Comparison of ENCODE assay signal across 1 cellular context in the genomic region with DNA sequence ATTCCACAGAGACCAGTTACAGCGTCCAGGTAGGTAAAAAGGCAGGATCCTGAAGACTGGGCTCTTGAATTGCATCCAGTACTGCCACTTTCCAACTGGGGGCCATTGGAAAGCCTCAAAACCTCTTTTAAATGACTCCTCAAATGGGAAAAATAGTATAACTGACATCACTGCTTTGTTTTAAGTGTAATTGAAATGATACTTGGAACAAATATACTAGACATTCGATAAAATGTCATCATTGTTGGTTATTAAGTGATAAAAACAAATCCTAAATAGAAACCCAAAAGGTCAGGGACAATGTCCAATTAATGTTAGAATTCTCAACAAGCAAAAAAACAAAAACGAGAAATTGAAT.
TF ChIP-seq lines count a peak whose summit lies in the region.

No MANE protein-coding gene starts in this region.

TF ChIP-seq in endothelial cell of umbilical vein, 7 proteins besides CTCF, POLR2A, EP300 and RAD21:
- no peak for TF ChIP-seq EZH2 (IDR thresholded peaks at IDR 0.05; ENCODE audit: borderline replicate concordance, low read depth, low read length, severe bottlenecking)
- TF ChIP-seq, protein P1, sequence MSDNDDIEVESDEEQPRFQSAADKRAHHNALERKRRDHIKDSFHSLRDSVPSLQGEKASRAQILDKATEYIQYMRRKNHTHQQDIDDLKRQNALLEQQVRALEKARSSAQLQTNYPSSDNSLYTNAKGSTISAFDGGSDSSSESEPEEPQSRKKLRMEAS (IDR thresholded peaks at IDR 0.05; ENCODE audit: insufficient read depth, insufficient read length), result no peak
- no peak for TF ChIP-seq GATA2 (IDR thresholded peaks at IDR 0.05; ENCODE audit: insufficient read depth, insufficient read length, low read depth, low read length)
- no peak for TF ChIP-seq MYC (IDR thresholded peaks at IDR 0.05; ENCODE audit: low read depth, low read length)
- TF ChIP-seq JUN (IDR thresholded peaks at IDR 0.05; ENCODE audit: borderline replicate concordance, insufficient read depth, insufficient read length, low read depth), result no peak
- no peak for TF ChIP-seq POLR2AphosphoS5 (IDR thresholded peaks at IDR 0.05; ENCODE audit: insufficient read depth, low read depth, low read length)
- no peak for TF ChIP-seq FOS (IDR thresholded peaks at IDR 0.05; ENCODE audit: borderline replicate concordance, insufficient read depth, low read length)
TF ChIP-seq in endothelial cell of umbilical vein: peak in this region for 0.
